Comparison of ENCODE assay signal across 9 cellular contexts in the genomic region with DNA sequence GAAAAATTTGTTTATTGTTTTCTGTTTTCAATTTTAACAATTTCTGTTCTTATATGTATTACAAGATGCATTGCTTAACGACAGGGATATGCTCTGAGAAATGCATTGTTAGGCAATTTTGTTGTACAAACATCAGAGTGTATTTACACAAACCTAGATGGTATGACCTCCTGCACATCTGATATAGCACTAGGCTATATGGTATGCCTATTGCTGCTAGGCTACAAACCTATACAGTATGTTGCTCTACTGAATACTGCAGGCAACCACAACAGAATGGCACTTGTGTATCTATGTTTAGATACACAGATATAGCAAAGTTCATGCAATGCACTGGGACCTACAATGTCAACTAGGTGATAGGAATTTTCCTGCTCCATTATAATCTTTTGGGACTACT.
"Had no signal": no experiment of that assay in that cellular context is flagged by ENCODE, and none has a peak within 500 bp of the region (broad histone marks: within the 10 kb centered on the region; RNA-seq: fewer than 3 reads in every experiment).

No MANE protein-coding gene starts in this region.

- H3K9me3 ChIP-seq: HAP-1 had no signal

- H2AFZ ChIP-seq: GM23248 had no signal

- H3K4me2 ChIP-seq: KMS-11 had no signal

- DNase-seq: GM23248, GOT3, H7, HFFc6, IMR-90, KBM-7 had no signal

- H3K36me3 ChIP-seq: HAP-1 had no signal

- H3K4me3 ChIP-seq: GM23248, HAP-1 had no signal

- H3K4me1 ChIP-seq: HAP-1 had no signal

- H3K9ac ChIP-seq: GM23248, KMS-11 had no signal

- H3K27ac ChIP-seq: GM23248, HL-60, KMS-11 had no signal
